In genomic region chr7:131224996-131225395, GRCh38 we compare ENCODE assay signal across 16 cellular contexts.
DNase-seq lines count a peak whose midpoint lies in the region; ATAC-seq and TF ChIP-seq lines count a peak whose summit lies in the region.
"Had no signal": no experiment of that assay in that cellular context is flagged by ENCODE, and none has a peak within 500 bp of the region (broad histone marks: within the 10 kb centered on the region; RNA-seq: fewer than 3 reads in every experiment).

No MANE protein-coding gene starts in this region.

- 87 to 91% methylated on average over 6 of the region's 6 CpGs for WGBS in esophagus squamous epithelium, 2 donors
- no CpG with 5 or more reads among the region's 6 CpGs for WGBS in neuronal stem cell (ENCODE audit: extremely low coverage in 2 of 2, insufficient read length in 2 of 2, insufficient replicate concordance in 1 of 2), 2 donors

- no peak overlapping the region for H3K14ac ChIP-seq in neuronal stem cell (ENCODE audit: low read length)

- no peak for TF ChIP-seq CTCF in left ventricle myocardium inferior (IDR thresholded peaks at IDR 0.05; ENCODE audit: borderline replicate concordance)
- TF ChIP-seq CTCF in esophagus squamous epithelium (IDR thresholded peaks at IDR 0.05) = no peak
- TF ChIP-seq CTCF in upper lobe of right lung (IDR thresholded peaks at IDR 0.05) = no peak
- no peak for TF ChIP-seq CTCF in foreskin keratinocyte (conservative IDR thresholded peaks at IDR 0.05)

- H2BK15ac ChIP-seq in neuronal stem cell (ENCODE audit: low read length) = no peak overlapping the region

- H3K23ac ChIP-seq in neuronal stem cell (ENCODE audit: low read depth, low read length, poor library complexity) = no peak overlapping the region

- H3K18ac ChIP-seq in neuronal stem cell (ENCODE audit: low read length) = no peak overlapping the region

- H2BK12ac ChIP-seq in neuronal stem cell (ENCODE audit: low read length) = no peak overlapping the region

- H3K36me3 ChIP-seq in left ventricle myocardium inferior (no peaks in the 10 kb centered on the region), esophagus squamous epithelium (no peaks in the 10 kb centered on the region), neuronal stem cell (replicated peaks in 1 of 2; ENCODE audit: control insufficient read depth in 2 of 2, insufficient read depth in 2 of 2, low read length in 2 of 2) (no peaks in the 10 kb centered on the region), upper lobe of right lung (no peaks in the 10 kb centered on the region)

- H3K9me3 ChIP-seq in left ventricle myocardium inferior (replicated peaks) (no peaks in the 10 kb centered on the region), esophagus squamous epithelium (no peaks in the 10 kb centered on the region), neuronal stem cell (replicated peaks in 1 of 2; ENCODE audit: control insufficient read depth in 2 of 2, insufficient read depth in 1 of 2, low read depth in 1 of 2, low read length in 2 of 2) (peaks cover 0 to 1% of the 10 kb centered on the region in 2 donors), upper lobe of right lung (no peaks in the 10 kb centered on the region)
- H3K9me3 ChIP-seq: mucosa of descending colon, testis had no signal

- H4K8ac ChIP-seq in neuronal stem cell (ENCODE audit: low read depth, low read length) = no peak overlapping the region

- H3K79me1 ChIP-seq in neuronal stem cell (ENCODE audit: low read depth, low read length) = no peaks in the 10 kb centered on the region

- H2BK5ac ChIP-seq in neuronal stem cell (ENCODE audit: low read length) = no peak overlapping the region

- TF ChIP-seq POLR2A in esophagus squamous epithelium (IDR thresholded peaks at IDR 0.05) = no peak

- DNase-seq in left ventricle myocardium inferior (no peak), left ventricle myocardium superior (no peak), esophagus squamous epithelium (lab: John Stamatoyannopoulos, UW) (no peak), neuronal stem cell (ENCODE audit: low spot score) (no peak), upper lobe of right lung (no peak), foreskin keratinocyte (no peak), NCI-H2171 treated with DMSO at 0.1 percent for 48 hours (lab: John Stamatoyannopoulos, UW) (no peak)
- DNase-seq: activated CD4-positive, alpha-beta memory T cell treated with anti-CD3 and anti-CD28 coated beads for 36 hours; activated T-cell treated with anti-CD3 and anti-CD28 coated beads, Interleukin-2, amount 50 U/mL, for 72 hours; CD8-positive, alpha-beta T cell; cerebellar nuclear complex; NCI-H1930; NCI-H524 had no signal

- intact Hi-C loops in left ventricle myocardium inferior (cut with micrococcal nuclease) (no loop called here), left ventricle myocardium superior (cut with micrococcal nuclease) (no loop called here), esophagus squamous epithelium (cut with DNase I) (no loop called here), upper lobe of right lung (cut with DNase I) (no loop called here)

- H2AFZ ChIP-seq in neuronal stem cell (ENCODE audit: low read length) = peak overlapping the region; percentile 79

- ATAC-seq in left ventricle myocardium superior (no peak), upper lobe of right lung (no peak), foreskin keratinocyte (no peak), GM21528 (IDR thresholded peaks at IDR 0.05; ENCODE audit: low FRiP score, unreplicated experiment) (no peak)
- ATAC-seq: activated T-cell treated with anti-CD3 and anti-CD28 coated beads, Interleukin-2, amount 50 U/mL, for 72 hours; CD8-positive, alpha-beta T cell had no signal

- no peak overlapping the region for H4K91ac ChIP-seq in neuronal stem cell (ENCODE audit: low read depth, low read length, poor library complexity)

- H3K9ac ChIP-seq in neuronal stem cell (ENCODE audit: low read depth, low read length, poor library complexity) = no peak overlapping the region

- H3K4me3 ChIP-seq in left ventricle myocardium inferior = no peak overlapping the region
- H3K4me3 ChIP-seq in esophagus squamous epithelium = no peak overlapping the region
- no peak overlapping the region for H3K4me3 ChIP-seq in neuronal stem cell (ENCODE audit: low read length in 2 of 2)
- H3K4me3 ChIP-seq in upper lobe of right lung = no peak overlapping the region
- H3K4me3 ChIP-seq: mucosa of descending colon, testis had no signal

- H3K4me2 ChIP-seq in neuronal stem cell (ENCODE audit: insufficient read depth, low read length, poor library complexity, severe bottlenecking) = no peak overlapping the region

- H3K4me1 ChIP-seq in left ventricle myocardium inferior (peaks cover 22% of the 10 kb centered on the region), esophagus squamous epithelium (peaks cover 8 to 13% (median 11%) of the 10 kb centered on the region in 3 donors), neuronal stem cell (ENCODE audit: control insufficient read depth in 2 of 2, insufficient read depth in 1 of 2, low read depth in 1 of 2, low read length in 2 of 2) (peaks cover 3 to 8% of the 10 kb centered on the region in 2 donors), upper lobe of right lung (no peaks in the 10 kb centered on the region), foreskin keratinocyte (no peaks in the 10 kb centered on the region)

- peak overlapping the region; percentile 32 for H3K27ac ChIP-seq in left ventricle myocardium inferior (replicated peaks)
- H3K27ac ChIP-seq in esophagus squamous epithelium = peak overlapping the region in 3 of 4 donors; percentile 61 to 81 (median 70)
- H3K27ac ChIP-seq in neuronal stem cell (replicated peaks; ENCODE audit: low read length) = no peak overlapping the region
- peak overlapping the region; percentile 72 for H3K27ac ChIP-seq in upper lobe of right lung
- no peak overlapping the region for H3K27ac ChIP-seq in foreskin keratinocyte

- H2AK5ac ChIP-seq in neuronal stem cell (ENCODE audit: low read depth, low read length) = no peak overlapping the region

- H3K27me3 ChIP-seq in left ventricle myocardium inferior (ENCODE audit: low read depth) = no peaks in the 10 kb centered on the region
- H3K27me3 ChIP-seq in esophagus squamous epithelium = no peaks in the 10 kb centered on the region
- H3K27me3 ChIP-seq in neuronal stem cell (ENCODE audit: control insufficient read depth in 3 of 3, insufficient read depth in 3 of 3, low read depth in 1 of 3, low read length in 3 of 3) = no peaks in the 10 kb centered on the region
- H3K27me3 ChIP-seq in upper lobe of right lung = no peaks in the 10 kb centered on the region
- no peaks in the 10 kb centered on the region for H3K27me3 ChIP-seq in foreskin keratinocyte
- H3K27me3 ChIP-seq: testis had no signal

- H3K4ac ChIP-seq in neuronal stem cell (ENCODE audit: low read length) = no peak overlapping the region

- no peak overlapping the region for H2BK120ac ChIP-seq in neuronal stem cell (ENCODE audit: low read depth, low read length)

Comparison
In these comparisons a context has a peak if more than half of its experiments do, and no peak if none do; other contexts are left out.
1. H3K27ac ChIP-seq: peak in left ventricle myocardium inferior (single experiment), esophagus squamous epithelium (3 of 4) and upper lobe of right lung (single experiment); none in neuronal stem cell (single experiment) and foreskin keratinocyte (single experiment).